ENCODE assay signal across 11 cellular contexts in genomic region chr3:127823590-127823857, GRCh38. TPM values are rescaled to one million over a fixed set of nuclear protein-coding genes. Genes with fewer than 3 reads are reported as not detected.
A peak's percentile ranks its signal among the peaks of the same experiment; 100 is the strongest.
DNase-seq lines count a peak whose midpoint lies in the region; ATAC-seq and TF ChIP-seq lines count a peak whose summit lies in the region.
"Had no signal": no experiment of that assay in that cellular context is flagged by ENCODE, and none has a peak within 500 bp of the region (broad histone marks: within the 10 kb centered on the region; RNA-seq: fewer than 3 reads in every experiment).

No MANE protein-coding gene starts in this region.

- H3K27me3 ChIP-seq in lower lobe of right lung (ENCODE audit: low read depth) (no peaks in the 10 kb centered on the region), thymus (ENCODE audit: control insufficient read depth, insufficient read depth) (no peaks in the 10 kb centered on the region)

- no peaks in the 10 kb centered on the region for H3K9me3 Mint-ChIP-seq in activated CD4-positive, alpha-beta T cell treated with anti-CD3 and anti-CD28 coated beads, Interleukin-2, amount 10 ng/mL, durations not matched to agents 7 days and 5 days
- H3K9me3 Mint-ChIP-seq in activated naive CD8-positive, alpha-beta T cell treated with anti-CD3 and anti-CD28 coated beads, Interleukin-2, amount 50 U/mL, for 24 hours, result peaks cover 18% of the 10 kb centered on the region

- peak overlapping the region; percentile 35 for H3K4me3 Mint-ChIP-seq in activated CD4-positive, alpha-beta T cell treated with anti-CD3 and anti-CD28 coated beads, Interleukin-2, amount 10 ng/mL, durations not matched to agents 7 days and 5 days
- H3K4me3 Mint-ChIP-seq in activated naive CD8-positive, alpha-beta T cell treated with anti-CD3 and anti-CD28 coated beads, Interleukin-2, amount 50 U/mL, for 24 hours, result peak overlapping the region; percentile 62

- no peaks in the 10 kb centered on the region for H3K36me3 ChIP-seq in lower lobe of right lung
- no peaks in the 10 kb centered on the region for H3K36me3 ChIP-seq in thymus (ENCODE audit: control insufficient read depth, insufficient read depth)
- H3K36me3 ChIP-seq: cardiac muscle cell had no signal

- H3K9me3 ChIP-seq in lower lobe of right lung (peaks cover 10% of the 10 kb centered on the region), thymus (ENCODE audit: control insufficient read depth) (no peaks in the 10 kb centered on the region)

- peak overlapping the region; percentile 46 for H3K27ac ChIP-seq in lower lobe of right lung
- no peak overlapping the region for H3K27ac ChIP-seq in thymus (ENCODE audit: low read depth)
- H3K27ac ChIP-seq: cardiac muscle cell had no signal

- peaks cover 18% of the 10 kb centered on the region for H3K4me1 Mint-ChIP-seq in activated CD4-positive, alpha-beta T cell treated with anti-CD3 and anti-CD28 coated beads, Interleukin-2, amount 10 ng/mL, durations not matched to agents 7 days and 5 days
- peaks cover 15% of the 10 kb centered on the region for H3K4me1 Mint-ChIP-seq in activated naive CD8-positive, alpha-beta T cell treated with anti-CD3 and anti-CD28 coated beads, Interleukin-2, amount 50 U/mL, for 24 hours

- CTCF ChIA-PET in activated CD4-positive, alpha-beta T cell treated with anti-CD3 and anti-CD28 coated beads, Interleukin-2, amount 10 ng/mL, durations not matched to agents 7 days and 5 days (lab: Charles Lee), result interaction anchor here (0.6 kb wide), 1 partner anchor 450 kb away, joined by 3 read pairs; no protein-coding TSS in a partner anchor

- ATAC-seq in activated naive CD8-positive, alpha-beta T cell treated with anti-CD3 and anti-CD28 coated beads, Interleukin-2, amount 50 U/mL, for 24 hours, result peak; percentile 35
- ATAC-seq in lower lobe of right lung (no peak), GM18511 (IDR thresholded peaks at IDR 0.05; ENCODE audit: unreplicated experiment) (no peak)

- H3K4me1 ChIP-seq in lower lobe of right lung, result peaks cover 36% of the 10 kb centered on the region
- peaks cover 16% of the 10 kb centered on the region for H3K4me1 ChIP-seq in thymus (ENCODE audit: control insufficient read depth, insufficient read depth, low read length)

- no peak overlapping the region for H3K27ac Mint-ChIP-seq in activated CD4-positive, alpha-beta T cell treated with anti-CD3 and anti-CD28 coated beads, Interleukin-2, amount 10 ng/mL, durations not matched to agents 7 days and 5 days
- H3K27ac Mint-ChIP-seq in activated naive CD8-positive, alpha-beta T cell treated with anti-CD3 and anti-CD28 coated beads, Interleukin-2, amount 50 U/mL, for 24 hours, result no peak overlapping the region
- H3K27ac Mint-ChIP-seq: CD4-positive, CD25-positive, alpha-beta regulatory T cell had no signal

- DNase-seq in activated CD4-positive, alpha-beta T cell treated with anti-CD3 and anti-CD28 coated beads, Interleukin-2, amount 10 ng/mL, durations not matched to agents 7 days and 5 days, result no peak
- no peak for DNase-seq in activated CD4-positive, alpha-beta T cell treated with anti-CD3 and anti-CD28 coated beads for 4 hours
- no peak for DNase-seq in activated naive CD8-positive, alpha-beta T cell treated with anti-CD3 and anti-CD28 coated beads, Interleukin-2, amount 50 U/mL, for 24 hours
- DNase-seq in lower lobe of right lung, result no peak
- no peak for DNase-seq in GOT3 (lab: John Stamatoyannopoulos, UW)
- no peak for DNase-seq in islet precursor cell
- DNase-seq: CD4-positive, CD25-positive, alpha-beta regulatory T cell; NCI-H226 had no signal

- no peak for TF ChIP-seq CTCF in lower lobe of right lung (IDR thresholded peaks at IDR 0.05)

- H3K36me3 Mint-ChIP-seq in activated CD4-positive, alpha-beta T cell treated with anti-CD3 and anti-CD28 coated beads, Interleukin-2, amount 10 ng/mL, durations not matched to agents 7 days and 5 days (ENCODE audit: low read depth), result no peaks in the 10 kb centered on the region
- peaks cover 3% of the 10 kb centered on the region for H3K36me3 Mint-ChIP-seq in activated naive CD8-positive, alpha-beta T cell treated with anti-CD3 and anti-CD28 coated beads, Interleukin-2, amount 50 U/mL, for 24 hours (ENCODE audit: low read depth)
- H3K36me3 Mint-ChIP-seq: CD4-positive, CD25-positive, alpha-beta regulatory T cell had no signal

- intact Hi-C loops in lower lobe of right lung (cut with DNase I), result no loop called here

- POLR2A ChIA-PET in activated CD4-positive, alpha-beta T cell treated with anti-CD3 and anti-CD28 coated beads, Interleukin-2, amount 10 ng/mL, durations not matched to agents 7 days and 5 days (lab: Charles Lee), result no interaction called here

- peak overlapping the region; percentile 81 for H3K4me3 ChIP-seq in lower lobe of right lung
- H3K4me3 ChIP-seq in thymus (ENCODE audit: low read length), result peak overlapping the region; percentile 78

- peaks cover 59% of the 10 kb centered on the region for H3K27me3 Mint-ChIP-seq in activated CD4-positive, alpha-beta T cell treated with anti-CD3 and anti-CD28 coated beads, Interleukin-2, amount 10 ng/mL, durations not matched to agents 7 days and 5 days
- H3K27me3 Mint-ChIP-seq in activated naive CD8-positive, alpha-beta T cell treated with anti-CD3 and anti-CD28 coated beads, Interleukin-2, amount 50 U/mL, for 24 hours, result peaks cover 59% of the 10 kb centered on the region

- WGBS in thymus, result 66% methylated on average over 3 of the region's 3 CpGs

RNA-seq across cellular contexts. Expression of gene MGLL, which starts 1.2 kb away (rescaled TPM):
- under 1 TPM; 0.10 to 0.25 TPM for total RNA-seq in activated CD4-positive, alpha-beta T cell treated with anti-CD3 and anti-CD28 coated beads, Interleukin-2, amount 10 ng/mL, durations not matched to agents 7 days and 5 days
- total RNA-seq in lower lobe of right lung, result 132 TPM
- 15.2 TPM for polyA plus RNA-seq in thymus

Comparison
In these comparisons a context has a peak if more than half of its experiments do, and no peak if none do; other contexts are left out.
1. RNA of gene MGLL, which starts 1.2 kb away (total RNA-seq): 132 TPM in lower lobe of right lung (single experiment); 0.10 to 0.25 TPM in activated CD4-positive, alpha-beta T cell treated with anti-CD3 and anti-CD28 coated beads, Interleukin-2, amount 10 ng/mL, durations not matched to agents 7 days and 5 days; every median in the first group is over 100 times any median in the second.